Comparison of ENCODE assay signal across 8 cellular contexts in the genomic region with DNA sequence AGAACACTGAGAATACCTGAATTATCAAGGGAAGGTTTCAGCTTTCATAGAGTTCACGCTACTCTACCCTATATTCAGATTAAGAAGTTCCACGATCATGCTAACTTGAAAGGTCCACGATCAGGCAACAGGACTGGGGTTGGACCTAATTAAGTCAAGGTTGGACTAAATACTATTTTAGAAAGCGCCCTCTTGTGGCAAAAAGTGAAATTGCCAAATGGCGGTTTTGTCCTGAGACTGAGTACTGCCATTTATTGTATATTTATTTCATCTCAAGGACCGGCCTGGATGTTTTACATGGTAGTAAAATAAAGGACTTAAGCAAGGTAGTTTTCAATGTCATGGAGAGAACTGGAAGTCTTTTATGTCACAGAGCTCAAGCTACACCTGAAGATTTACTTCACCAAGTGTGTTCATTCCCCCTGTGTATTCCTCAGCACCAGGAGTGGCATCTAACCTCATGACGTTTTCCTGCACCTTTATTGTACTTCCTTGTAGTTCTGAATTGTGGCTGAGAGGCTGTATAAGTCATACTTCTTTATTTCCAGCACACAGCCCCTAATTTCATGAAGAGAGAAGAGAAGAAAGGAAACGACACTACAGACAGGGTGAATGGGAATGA. TPM values are rescaled to one million over a fixed set of nuclear protein-coding genes. Genes with fewer than 3 reads are reported as not detected.
DNase-seq lines count a peak whose midpoint lies in the region; ATAC-seq and TF ChIP-seq lines count a peak whose summit lies in the region.

No MANE protein-coding gene starts in this region.

- H3K79me2 ChIP-seq in Karpas-422 (ENCODE audit: low read length) = no peaks in the 10 kb centered on the region

- H3K27ac ChIP-seq in 22Rv1 = no peak overlapping the region
- no peak overlapping the region for H3K27ac ChIP-seq in Karpas-422 (ENCODE audit: low read length)

- H3K36me3 ChIP-seq in Karpas-422 (ENCODE audit: insufficient read depth, low read length) = no peaks in the 10 kb centered on the region

- H3K9me2 ChIP-seq in Karpas-422 (replicated peaks; ENCODE audit: insufficient read depth, low read length) = no peaks in the 10 kb centered on the region

- TF ChIP-seq CTCF in 22Rv1 (IDR thresholded peaks at IDR 0.05) (peak; percentile 85), GM10266 (IDR thresholded peaks at IDR 0.05; ENCODE audit: control insufficient read depth, insufficient read depth, low read depth, missing control alignments) (peak; percentile 78)

- H3K27me3 ChIP-seq in Karpas-422 (ENCODE audit: low read length) = no peaks in the 10 kb centered on the region

- H4K20me1 ChIP-seq in Karpas-422 (ENCODE audit: insufficient read depth, low read depth, low read length) = no peaks in the 10 kb centered on the region

- H3K9me3 ChIP-seq in Karpas-422 (ENCODE audit: low read length) = no peaks in the 10 kb centered on the region

- H3K4me3 ChIP-seq in Karpas-422 (ENCODE audit: low read length) = no peak overlapping the region

- H3K4me1 ChIP-seq in Karpas-422 (ENCODE audit: low read length) = no peaks in the 10 kb centered on the region

- DNase-seq in GM10266 (ENCODE audit: extremely low spot score) (peak; percentile 27), Karpas-422 (peak; percentile 88), T-helper 1 cell (peak in 4 of 5 donors; percentile 16 to 45 (median 22)), astrocyte of the hippocampus (ENCODE audit: low read depth, low spot score) (peak; percentile 57), left colon (peak in 1 of 2 donors; percentile 65), mesenteric fat pad (ENCODE audit: low spot score) (no peak)
- DNase-seq in stimulated activated CD8-positive, alpha-beta memory T cell treated with anti-CD3 and anti-CD28 coated beads, Interleukin-12 subunit alpha, Interleukin-12 subunit beta, amount 100 ng/mL, for 1 hour (ENCODE audit: low read depth) = peak; percentile 39

- H3K4me2 ChIP-seq in Karpas-422 (ENCODE audit: low read depth, low read length, poor library complexity, severe bottlenecking) = no peak overlapping the region

- H2AFZ ChIP-seq in Karpas-422 (ENCODE audit: low read length) = no peak overlapping the region

- ATAC-seq in left colon = peak; percentile 85

- H3K9ac ChIP-seq in Karpas-422 (ENCODE audit: low read length) = no peak overlapping the region

- intact Hi-C loops in left colon (cut with DNase I, micrococcal nuclease) = no loop called here

RNA-seq across cellular contexts. Expression of a gene that starts 56.8 kb away (rescaled TPM):
- 0.04 TPM in 2 replicates for total RNA-seq in Karpas-422 (2014; rRNA removed; shearing (Covaris generic); ENCODE audit: low replicate concordance)
- total RNA-seq in left colon = not detected
- 0.06 TPM for total RNA-seq in mesenteric fat pad
